ENCODE assay signal across 8 cellular contexts in genomic region chr21:35697321-35697808, GRCh38.
A peak's percentile ranks its signal among the peaks of the same experiment; 100 is the strongest.
DNase-seq lines count a peak whose midpoint lies in the region; ATAC-seq and TF ChIP-seq lines count a peak whose summit lies in the region.

No MANE protein-coding gene starts in this region.

- H3K4me1 ChIP-seq in body of pancreas (peaks cover 22% of the 10 kb centered on the region), BE2C (no peaks in the 10 kb centered on the region)

- no peaks in the 10 kb centered on the region for H3K36me3 Mint-ChIP-seq in mesothelial cell of epicardium

- H3K27me3 ChIP-seq in body of pancreas (no peaks in the 10 kb centered on the region), BE2C (no peaks in the 10 kb centered on the region)

- ATAC-seq in body of pancreas (peak; percentile 85), GM18502 (IDR thresholded peaks at IDR 0.05; ENCODE audit: poor library complexity, unreplicated experiment) (no peak), GM21737 (IDR thresholded peaks at IDR 0.05; ENCODE audit: unreplicated experiment) (no peak)

- H3K36me3 ChIP-seq in body of pancreas (replicated peaks in 1 of 2; ENCODE audit: insufficient read depth in 1 of 2, low read depth in 2 of 2) (no peaks in the 10 kb centered on the region), BE2C (no peaks in the 10 kb centered on the region)

- H3K4me1 Mint-ChIP-seq in mesothelial cell of epicardium: peaks cover 26% of the 10 kb centered on the region

- intact Hi-C loops in body of pancreas (cut with DNase I): no loop called here

- H3K9me3 Mint-ChIP-seq in mesothelial cell of epicardium: no peaks in the 10 kb centered on the region

- H3K4me3 ChIP-seq in body of pancreas (no peak overlapping the region), BE2C (ENCODE audit: low read depth, low read length) (no peak overlapping the region)

- H3K27ac ChIP-seq in body of pancreas: peak overlapping the region in 3 of 4 donors; percentile 28 to 71 (median 64)

- no peak for TF ChIP-seq POLR2A in body of pancreas (IDR thresholded peaks at IDR 0.05)

- H3K4me3 Mint-ChIP-seq in mesothelial cell of epicardium: no peak overlapping the region

- peak overlapping the region; percentile 41 for H3K27ac Mint-ChIP-seq in mesothelial cell of epicardium

- peaks cover 15% of the 10 kb centered on the region for H3K27me3 Mint-ChIP-seq in mesothelial cell of epicardium (ENCODE audit: low read depth)

- DNase-seq in DMS153 (lab: John Stamatoyannopoulos, UW): peak; percentile 73
- DNase-seq in NCI-H1417 treated with DMSO at 0.1 percent for 48 hours (lab: John Stamatoyannopoulos, UW): peak; percentile 44
- peak; percentile 85 to 94 (median 91) for DNase-seq in body of pancreas
- peak; percentile 32 to 61 for DNase-seq in mesothelial cell of epicardium (ENCODE audit: low spot score in 2 of 2, unreplicated experiment in 2 of 2)
- DNase-seq in SIG-M5 (lab: John Stamatoyannopoulos, UW): no peak
- no peak for DNase-seq in BE2C

- no peaks in the 10 kb centered on the region for H3K9me3 ChIP-seq in body of pancreas
- no peaks in the 10 kb centered on the region; the same call in 1 of the 2 replicates for H3K9me3 ChIP-seq in BE2C

- WGBS in body of pancreas, 2 donors: 0 to 13% methylated on average over 3 of the region's 3 CpGs

- no peak for TF ChIP-seq CTCF in body of pancreas (IDR thresholded peaks at IDR 0.05)
- TF ChIP-seq CTCF in mesothelial cell of epicardium (IDR thresholded peaks at IDR 0.05; ENCODE audit: unreplicated experiment): no peak
- no peak for TF ChIP-seq CTCF in BE2C (IDR thresholded peaks at IDR 0.05; ENCODE audit: low read depth, low read length)

Comparison
In these comparisons a context has a peak if more than half of its experiments do, and no peak if none do; other contexts are left out.
1. DNase-seq: peak in DMS153 (single experiment), NCI-H1417 treated with DMSO at 0.1 percent for 48 hours (single experiment), body of pancreas (4 of 4) and mesothelial cell of epicardium (2 of 2); none in SIG-M5 (single experiment) and BE2C (single experiment).